14 cellular contexts compared by ENCODE assay signal in the genomic region with DNA sequence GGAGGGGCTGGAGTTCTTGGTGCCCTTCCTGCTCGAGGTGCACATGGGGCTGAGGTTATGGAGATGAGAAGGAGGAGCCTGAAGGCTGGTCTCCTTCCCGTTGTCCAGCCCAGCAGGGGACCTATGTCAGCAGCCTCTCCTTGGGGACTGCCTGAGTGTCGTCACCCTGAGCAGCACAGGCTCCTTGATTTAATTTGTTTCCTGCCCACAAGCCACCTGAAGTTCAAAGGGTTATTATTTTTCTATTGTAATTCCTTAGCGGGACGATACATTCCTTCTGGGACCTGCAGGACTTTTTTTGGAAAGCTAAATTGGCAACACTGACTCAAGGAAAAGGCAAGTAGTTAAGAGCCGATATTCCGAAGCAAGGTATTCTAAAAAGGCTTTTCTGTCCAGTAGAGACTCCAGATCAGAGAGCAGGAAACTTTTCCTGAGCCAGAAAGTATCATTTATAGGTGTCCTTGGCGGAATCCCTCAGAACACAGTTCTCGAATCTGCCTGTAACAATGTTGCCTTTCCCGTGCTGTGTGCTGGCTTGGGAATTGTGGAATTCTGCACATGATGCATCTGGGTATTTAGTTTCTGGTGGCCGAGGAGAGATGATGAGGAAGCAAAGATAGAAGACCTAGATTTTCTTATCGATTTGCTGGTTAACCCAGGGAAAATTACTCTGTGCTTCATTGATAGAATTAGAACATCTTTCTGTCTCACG. TPM values are rescaled to one million over a fixed set of nuclear protein-coding genes. Genes with fewer than 3 reads are reported as not detected.
A peak's percentile ranks its signal among the peaks of the same experiment; 100 is the strongest.
DNase-seq lines count a peak whose midpoint lies in the region; ATAC-seq and TF ChIP-seq lines count a peak whose summit lies in the region.
"Had no signal": no experiment of that assay in that cellular context is flagged by ENCODE, and none has a peak within 500 bp of the region (broad histone marks: within the 10 kb centered on the region; RNA-seq: fewer than 3 reads in every experiment).

No MANE protein-coding gene starts in this region.

- H3K27me3 Mint-ChIP-seq in activated T-cell treated with anti-CD3 and anti-CD28 coated beads, Interleukin-2, amount 50 U/mL, for 72 hours (ENCODE audit: low read depth) = no peaks in the 10 kb centered on the region
- no peaks in the 10 kb centered on the region for H3K27me3 Mint-ChIP-seq in activated T-cell treated with anti-CD3 and anti-CD28 coated beads, Interleukin-2, amount 50 U/mL, for 4 hours (ENCODE audit: low read depth)

- intact Hi-C loops in colonic mucosa (cut with DNase I) = no loop called here
- intact Hi-C loops in aorta (cut with DNase I) = loop anchor here in 1 of 2 donors (5.0 kb wide), 1 partner anchor 47 kb away; no protein-coding TSS in a partner anchor

- H3K4me3 Mint-ChIP-seq in activated T-cell treated with anti-CD3 and anti-CD28 coated beads, Interleukin-2, amount 50 U/mL, for 72 hours = peak overlapping the region; percentile 22 to 53
- no peak overlapping the region for H3K4me3 Mint-ChIP-seq in activated T-cell treated with anti-CD3 and anti-CD28 coated beads, Interleukin-2, amount 50 U/mL, for 4 hours
- H3K4me3 Mint-ChIP-seq: brain, mesothelial cell of epicardium had no signal

- H3K27me3 ChIP-seq in colonic mucosa = no peaks in the 10 kb centered on the region
- no peaks in the 10 kb centered on the region for H3K27me3 ChIP-seq in mucosa of rectum (ENCODE audit: control insufficient read depth in 2 of 2, insufficient read depth in 2 of 2, low read length in 2 of 2)
- no peaks in the 10 kb centered on the region for H3K27me3 ChIP-seq in aorta (ENCODE audit: control insufficient read depth in 1 of 2, insufficient read depth in 2 of 2, low read length in 1 of 2)
- H3K27me3 ChIP-seq: right lobe of liver, tibial nerve had no signal

- H3K4me3 ChIP-seq in colonic mucosa = no peak overlapping the region
- no peak overlapping the region for H3K4me3 ChIP-seq in mucosa of rectum (ENCODE audit: low read length in 2 of 2)
- no peak overlapping the region for H3K4me3 ChIP-seq in aorta (ENCODE audit: low read length in 2 of 2)
- H3K4me3 ChIP-seq: right lobe of liver had no signal

- H3K4me1 Mint-ChIP-seq in activated T-cell treated with anti-CD3 and anti-CD28 coated beads, Interleukin-2, amount 50 U/mL, for 72 hours (ENCODE audit: low read depth) = peaks cover 90% of the 10 kb centered on the region
- peaks cover 75% of the 10 kb centered on the region for H3K4me1 Mint-ChIP-seq in activated T-cell treated with anti-CD3 and anti-CD28 coated beads, Interleukin-2, amount 50 U/mL, for 4 hours (ENCODE audit: low read depth)

- TF ChIP-seq CTCF in colonic mucosa (IDR thresholded peaks at IDR 0.05) = no peak

- peak overlapping the region in 1 of 2 donors; percentile 66 for H3K9ac ChIP-seq in colonic mucosa (ENCODE audit: low read depth in 2 of 2, low read length in 2 of 2)
- H3K9ac ChIP-seq in mucosa of rectum (ENCODE audit: low read depth in 1 of 2, low read length in 2 of 2) = peak overlapping the region in 1 of 2 donors; percentile 13

- H3K9me3 Mint-ChIP-seq in activated T-cell treated with anti-CD3 and anti-CD28 coated beads, Interleukin-2, amount 50 U/mL, for 72 hours = no peaks in the 10 kb centered on the region
- H3K9me3 Mint-ChIP-seq in activated T-cell treated with anti-CD3 and anti-CD28 coated beads, Interleukin-2, amount 50 U/mL, for 4 hours = peaks cover 4% of the 10 kb centered on the region

- H3K27ac Mint-ChIP-seq in activated T-cell treated with anti-CD3 and anti-CD28 coated beads, Interleukin-2, amount 50 U/mL, for 72 hours = peak overlapping the region; percentile 14
- H3K27ac Mint-ChIP-seq: mesothelial cell of epicardium had no signal

- H3K4me1 ChIP-seq in colonic mucosa (peaks cover 16% of the 10 kb centered on the region), mucosa of rectum (ENCODE audit: control insufficient read depth in 2 of 2, insufficient read depth in 2 of 2, low read length in 2 of 2) (peaks cover 41 to 68% of the 10 kb centered on the region in 2 donors), aorta (ENCODE audit: control insufficient read depth in 1 of 2, insufficient read depth in 2 of 2, low read length in 2 of 2) (peaks cover 2 to 7% of the 10 kb centered on the region in 2 donors)

- DNase-seq in activated T-cell treated with anti-CD3 and anti-CD28 coated beads, Interleukin-2, amount 50 U/mL, for 72 hours = no peak
- DNase-seq in activated T-cell treated with anti-CD3 and anti-CD28 coated beads, Interleukin-2, amount 50 U/mL, for 4 hours = no peak
- no peak for DNase-seq in colonic mucosa
- DNase-seq in aorta = peak in 1 of 2 donors; percentile 78
- DNase-seq in activated naive CD4-positive, alpha-beta T cell treated with anti-CD3 and anti-CD28 coated beads, Interleukin-2, amount 50 U/mL, for 16 hours = no peak
- DNase-seq: NCI-H1417, NCI-H524, right lobe of liver had no signal

- peaks cover 0 to 1% of the 10 kb centered on the region in 2 donors for H3K36me3 Mint-ChIP-seq in activated T-cell treated with anti-CD3 and anti-CD28 coated beads, Interleukin-2, amount 50 U/mL, for 72 hours (ENCODE audit: insufficient read depth in 2 of 2)
- no peaks in the 10 kb centered on the region for H3K36me3 Mint-ChIP-seq in activated T-cell treated with anti-CD3 and anti-CD28 coated beads, Interleukin-2, amount 50 U/mL, for 4 hours (ENCODE audit: insufficient read depth)
- H3K36me3 Mint-ChIP-seq: brain, mesothelial cell of epicardium had no signal

- H3K27ac ChIP-seq in colonic mucosa = peak overlapping the region; percentile 19
- H3K27ac ChIP-seq in mucosa of rectum (ENCODE audit: low read depth in 2 of 2, low read length in 2 of 2) = peak overlapping the region; percentile 37 to 59
- peak overlapping the region in 1 of 2 donors; percentile 6 for H3K27ac ChIP-seq in aorta (ENCODE audit: low read depth in 1 of 2, low read length in 2 of 2)

- H3K9me3 ChIP-seq in colonic mucosa (no peaks in the 10 kb centered on the region), mucosa of rectum (ENCODE audit: control insufficient read depth in 2 of 2, low read length in 2 of 2) (no peaks in the 10 kb centered on the region), aorta (ENCODE audit: control insufficient read depth, low read length) (no peaks in the 10 kb centered on the region)
- H3K9me3 ChIP-seq: right lobe of liver had no signal

- no peak for ATAC-seq in activated T-cell treated with anti-CD3 and anti-CD28 coated beads, Interleukin-2, amount 50 U/mL, for 72 hours (replicated peaks in 1 of 2)
- no peak for ATAC-seq in activated T-cell treated with anti-CD3 and anti-CD28 coated beads, Interleukin-2, amount 50 U/mL, for 4 hours
- ATAC-seq in aorta (ENCODE audit: low FRiP score) (peak; percentile 46), GM21360 (IDR thresholded peaks at IDR 0.05; ENCODE audit: unreplicated experiment) (no peak), GM18873 (IDR thresholded peaks at IDR 0.05; ENCODE audit: low FRiP score, unreplicated experiment) (no peak)

- H3K36me3 ChIP-seq in colonic mucosa = no peaks in the 10 kb centered on the region
- no peaks in the 10 kb centered on the region for H3K36me3 ChIP-seq in mucosa of rectum (ENCODE audit: control insufficient read depth in 2 of 2, insufficient read depth in 2 of 2, low read length in 2 of 2)
- no peaks in the 10 kb centered on the region for H3K36me3 ChIP-seq in aorta (ENCODE audit: control insufficient read depth in 1 of 2, insufficient read depth in 2 of 2, low read length in 1 of 2)
- H3K36me3 ChIP-seq: right lobe of liver, tibial nerve had no signal

- WGBS in aorta, 2 donors = 17 to 18% methylated on average over 13 of the region's 13 CpGs

RNA-seq across cellular contexts. Expression of gene ARHGAP26, which starts 55.4 kb away (rescaled TPM):
- total RNA-seq in activated T-cell treated with anti-CD3 and anti-CD28 coated beads, Interleukin-2, amount 50 U/mL, for 72 hours = 10 to 100 TPM; 24.0 to 24.3 TPM
- 10 to 100 TPM in 1 of 3 donors, 1 to 10 TPM in 2; 9.1 to 11.7 (median 9.7) TPM for total RNA-seq in activated T-cell treated with anti-CD3 and anti-CD28 coated beads, Interleukin-2, amount 50 U/mL, for 4 hours
- 10 to 100 TPM; 59.1 to 74.0 TPM for total RNA-seq in colonic mucosa
- total RNA-seq in aorta = 10 to 100 TPM; 51.1 to 70.7 TPM
- 1 to 10 TPM; 4.5 to 8.2 TPM for polyA plus RNA-seq in aorta
